16 cellular contexts compared by ENCODE assay signal in genomic region chr10:36148207-36148606, GRCh38.
DNase-seq lines count a peak whose midpoint lies in the region; ATAC-seq and TF ChIP-seq lines count a peak whose summit lies in the region.
"Had no signal": no experiment of that assay in that cellular context is flagged by ENCODE, and none has a peak within 500 bp of the region (broad histone marks: within the 10 kb centered on the region; RNA-seq: fewer than 3 reads in every experiment).

No MANE protein-coding gene starts in this region.

- no peaks in the 10 kb centered on the region for H3K9me3 Mint-ChIP-seq in MCF 10A (ENCODE audit: unreplicated experiment)

- ATAC-seq in GM21619 (IDR thresholded peaks at IDR 0.05; ENCODE audit: unreplicated experiment) = no peak

- H3K4me3 ChIP-seq in breast epithelium (no peak overlapping the region), fibroblast of mammary gland (ENCODE audit: control insufficient read depth, low read depth, low read length) (no peak overlapping the region)
- H3K4me3 ChIP-seq: BLaER1 had no signal

- intact Hi-C loops in MCF 10A (cut with micrococcal nuclease) (no loop called here), breast epithelium (cut with DNase I; ENCODE audit: low total_unique reads) (loop anchor here (2.0 kb wide), 1 partner anchor 75 kb away; no protein-coding TSS in a partner anchor)

- TF ChIP-seq POLR2A in breast epithelium (IDR thresholded peaks at IDR 0.05) = no peak

- H3K27ac ChIP-seq in breast epithelium = no peak overlapping the region
- H3K27ac ChIP-seq: 22Rv1, BLaER1 had no signal

- POLR2A ChIA-PET in MCF 10A (lab: Yijun Ruan, JAX) = interaction anchor here (0.6 kb wide), 1 partner anchor 34 kb away, joined by 3 read pairs; no protein-coding TSS in a partner anchor

- CTCF ChIA-PET in MCF 10A (lab: Yijun Ruan, JAX) = no interaction called here

- H3K27me3 Mint-ChIP-seq in MCF 10A (ENCODE audit: insufficient read depth, unreplicated experiment) = no peaks in the 10 kb centered on the region
- H3K27me3 Mint-ChIP-seq: CD8-positive, alpha-beta memory T cell had no signal

- peak; percentile 30 for DNase-seq in MCF 10A (ENCODE audit: unreplicated experiment)
- DNase-seq in breast epithelium (ENCODE audit: low spot score in 2 of 2) = no peak
- peak; percentile 25 for DNase-seq in brain pericyte (ENCODE audit: low read depth, low spot score)
- peak; percentile 43 for DNase-seq in fibroblast of mammary gland (ENCODE audit: low read depth)
- DNase-seq in DMS 273 treated with DMSO at 0.1 percent for 48 hours (lab: John Stamatoyannopoulos, UW) = no peak
- no peak for DNase-seq in hippocampal formation (lab: John Stamatoyannopoulos, UW)
- no peak for DNase-seq in stimulated activated CD4-positive, alpha-beta T cell treated with anti-CD3 and anti-CD28 coated beads, Interleukin-4, amount 100 ng/mL, for 4 hours
- DNase-seq: AML-193; Caco-2; CD8-positive, alpha-beta memory T cell; DMS53; GOT3; H9 had no signal

- H3K4me1 Mint-ChIP-seq in MCF 10A (ENCODE audit: insufficient read depth, unreplicated experiment) = peaks cover 6% of the 10 kb centered on the region
- H3K4me1 Mint-ChIP-seq: CD8-positive, alpha-beta memory T cell had no signal

- H3K36me3 Mint-ChIP-seq in MCF 10A (ENCODE audit: insufficient read depth, unreplicated experiment) = peaks cover 6% of the 10 kb centered on the region

- H3K27me3 ChIP-seq in breast epithelium = no peaks in the 10 kb centered on the region
- H3K27me3 ChIP-seq: BLaER1 had no signal

- no peak overlapping the region for H3K27ac Mint-ChIP-seq in MCF 10A (ENCODE audit: low read depth, unreplicated experiment)
- H3K27ac Mint-ChIP-seq: CD8-positive, alpha-beta memory T cell; H9 had no signal

- H3K4me3 Mint-ChIP-seq in MCF 10A (ENCODE audit: unreplicated experiment) = no peak overlapping the region
- H3K4me3 Mint-ChIP-seq: CD8-positive, alpha-beta memory T cell; H9 had no signal

- H3K4me1 ChIP-seq in breast epithelium = no peaks in the 10 kb centered on the region
- H3K4me1 ChIP-seq: BLaER1, Caco-2 had no signal

- no TSS peak for BruUV-seq in MCF 10A (replicated peaks; lab: Mats Ljungman, UMichigan)

- TF ChIP-seq CTCF in MCF 10A (IDR thresholded peaks at IDR 0.05; ENCODE audit: unreplicated experiment) (no peak), breast epithelium (IDR thresholded peaks at IDR 0.05) (no peak), fibroblast of mammary gland (conservative IDR thresholded peaks at IDR 0.05; ENCODE audit: control insufficient read depth, insufficient read depth, low read depth, low read length) (no peak)

- no peaks in the 10 kb centered on the region for H3K9me3 ChIP-seq in breast epithelium
- H3K9me3 ChIP-seq: BLaER1, Caco-2 had no signal

- H3K36me3 ChIP-seq in breast epithelium = no peaks in the 10 kb centered on the region
- H3K36me3 ChIP-seq: BLaER1 had no signal

Comparison
In these comparisons a context has a peak if more than half of its experiments do, and no peak if none do; other contexts are left out.
1. DNase-seq: peak in MCF 10A (single experiment), brain pericyte (single experiment) and fibroblast of mammary gland (single experiment); none in breast epithelium (0 of 2), DMS 273 treated with DMSO at 0.1 percent for 48 hours (single experiment), hippocampal formation (0 of 2) and stimulated activated CD4-positive, alpha-beta T cell treated with anti-CD3 and anti-CD28 coated beads, Interleukin-4, amount 100 ng/mL, for 4 hours (0 of 2).